21 cellular contexts compared by ENCODE assay signal in genomic region chr10:12549297-12549696, GRCh38.
DNase-seq lines count a peak whose midpoint lies in the region; ATAC-seq, FAIRE-seq and TF ChIP-seq lines count a peak whose summit lies in the region.
"Had no signal": no experiment of that assay in that cellular context is flagged by ENCODE, and none has a peak within 500 bp of the region (broad histone marks: within the 10 kb centered on the region; RNA-seq: fewer than 3 reads in every experiment).

No MANE protein-coding gene starts in this region.

- H3K4me1 Mint-ChIP-seq in memory B cell (peaks cover 39% of the 10 kb centered on the region), HFFc6 (ENCODE audit: low read depth) (no peaks in the 10 kb centered on the region)

- peaks cover 6% of the 10 kb centered on the region for H3K9me3 Mint-ChIP-seq in memory B cell
- peaks cover 25% of the 10 kb centered on the region; the same call in 1 of the 2 replicates for H3K9me3 Mint-ChIP-seq in HFFc6

- ATAC-seq in memory B cell (ENCODE audit: low read depth) = peak; percentile 59
- ATAC-seq: activated T-cell treated with anti-CD3 and anti-CD28 coated beads, Interleukin-2, amount 50 U/mL, for 72 hours; sciatic nerve had no signal

- H3K27ac Mint-ChIP-seq in memory B cell (peak overlapping the region; percentile 29), HFFc6 (no peak overlapping the region)
- H3K27ac Mint-ChIP-seq: activated CD4-positive, alpha-beta memory T cell treated with anti-CD3 and anti-CD28 coated beads for 36 hours; activated T-cell treated with anti-CD3 and anti-CD28 coated beads, Interleukin-2, amount 50 U/mL, for 72 hours had no signal

- no peak; the same call in 1 of the 2 replicates for TF ChIP-seq CTCF in HFFc6 (IDR thresholded peaks at IDR 0.05)

- DNase-seq in NCI-H748 (lab: John Stamatoyannopoulos, UW; ENCODE audit: unreplicated experiment) (peak; percentile 16), NCI-H748 treated with DMSO at 0.1 percent for 48 hours (lab: John Stamatoyannopoulos, UW) (no peak), GM18507 (ENCODE audit: extremely low spot score, insufficient read length, low read depth) (no peak), RPMI8226 (peak; percentile 76), memory B cell (ENCODE audit: low spot score in 2 of 2) (no peak), SKM-1 (lab: John Stamatoyannopoulos, UW; ENCODE audit: unreplicated experiment) (no peak), HFFc6 (no peak)
- no peak for DNase-seq in activated CD4-positive, alpha-beta T cell treated with anti-CD3 and anti-CD28 coated beads, Interleukin-2, amount 50 U/mL, for 1 hour
- DNase-seq: activated CD4-positive, alpha-beta memory T cell treated with anti-CD3 and anti-CD28 coated beads for 36 hours; activated T-cell treated with anti-CD3 and anti-CD28 coated beads, Interleukin-2, amount 50 U/mL, for 72 hours; amniotic stem cell; CD4-positive, alpha-beta memory T cell; GOT3; KBM-7; mesenchymal stem cell; NCI-H1694; NCI-H524; SHP77 treated with DMSO at 0.1 percent for 48 hours; stimulated activated CD4-positive, alpha-beta T cell treated with anti-CD3 and anti-CD28 coated beads, Interleukin-2, amount 100 ng/mL, for 48 hours; stimulated activated CD8-positive, alpha-beta memory T cell treated with anti-CD3 and anti-CD28 coated beads, Interleukin-4, amount 100 ng/mL, for 48 hours had no signal

- no peak overlapping the region for H3K4me3 Mint-ChIP-seq in memory B cell
- H3K4me3 Mint-ChIP-seq in HFFc6 = no peak overlapping the region
- H3K4me3 Mint-ChIP-seq: activated CD4-positive, alpha-beta memory T cell treated with anti-CD3 and anti-CD28 coated beads for 36 hours; activated T-cell treated with anti-CD3 and anti-CD28 coated beads, Interleukin-2, amount 50 U/mL, for 72 hours; CD4-positive, alpha-beta memory T cell had no signal

- H3K36me3 Mint-ChIP-seq in memory B cell (peaks cover 20% of the 10 kb centered on the region), HFFc6 (ENCODE audit: low read depth) (no peaks in the 10 kb centered on the region)

- peak; percentile 60 for FAIRE-seq in GM18507 (lab: Jason Lieb, UNC)

- H3K27me3 Mint-ChIP-seq in memory B cell (no peaks in the 10 kb centered on the region), HFFc6 (ENCODE audit: insufficient read depth) (peaks cover 16% of the 10 kb centered on the region; the same call in 1 of the 2 replicates)
- H3K27me3 Mint-ChIP-seq: activated CD4-positive, alpha-beta memory T cell treated with anti-CD3 and anti-CD28 coated beads for 36 hours; CD4-positive, alpha-beta memory T cell had no signal

Comparison
In these comparisons a context has a peak if more than half of its experiments do, and no peak if none do; other contexts are left out.
1. DNase-seq: peak in NCI-H748 (single experiment) and RPMI8226 (single experiment); none in NCI-H748 treated with DMSO at 0.1 percent for 48 hours (single experiment), GM18507 (single experiment), memory B cell (0 of 2), SKM-1 (single experiment), HFFc6 (single experiment) and activated CD4-positive, alpha-beta T cell treated with anti-CD3 and anti-CD28 coated beads, Interleukin-2, amount 50 U/mL, for 1 hour (single experiment).